In genomic region chr1:193905288-193906085, GRCh38 we compare ENCODE assay signal across 22 cellular contexts.
A peak's percentile ranks its signal among the peaks of the same experiment; 100 is the strongest.
DNase-seq lines count a peak whose midpoint lies in the region; ATAC-seq, FAIRE-seq and TF ChIP-seq lines count a peak whose summit lies in the region.
"Had no signal": no experiment of that assay in that cellular context is flagged by ENCODE, and none has a peak within 500 bp of the region (broad histone marks: within the 10 kb centered on the region; RNA-seq: fewer than 3 reads in every experiment).

No MANE protein-coding gene starts in this region.

- DNase-seq in HCEC 1CT (peak; percentile 47), NCI-H146 treated with DMSO at 0.1 percent for 48 hours (lab: John Stamatoyannopoulos, UW; ENCODE audit: unreplicated experiment) (peak; percentile 14), astrocyte of the spinal cord (ENCODE audit: low read depth, low spot score) (peak; percentile 2), trophoblast cell (peak; percentile 28 to 57), kidney (no peak), H54 (ENCODE audit: insufficient read length, low spot score) (no peak)
- DNase-seq: activated CD4-positive, alpha-beta T cell treated with anti-CD3 and anti-CD28 coated beads for 36 hours; activated effector memory CD4-positive, alpha-beta T cell treated with Interleukin-2 at 50 U/mL for 16 hours; amniotic stem cell; left lung; mucosa of descending colon; NCI-H1436 treated with DMSO at 0.1 percent for 48 hours; NCI-H446; small intestine; stimulated activated CD4-positive, alpha-beta T cell treated with anti-CD3 and anti-CD28 coated beads, Interleukin-4, amount 100 ng/mL, for 24 hours had no signal

- TF ChIP-seq CTCF in astrocyte of the spinal cord (IDR thresholded peaks at IDR 0.05; ENCODE audit: low read depth, low read length) (no peak), kidney (IDR thresholded peaks at IDR 0.05; ENCODE audit: borderline replicate concordance, extremely low read depth, insufficient read depth) (no peak)

- H3K27ac ChIP-seq in trophoblast cell (ENCODE audit: low read depth, low read length): no peak overlapping the region
- no peak overlapping the region for H3K27ac ChIP-seq in kidney (ENCODE audit: low read depth in 2 of 2, low read length in 2 of 2)
- H3K27ac ChIP-seq: BLaER1 treated with 17β-estradiol and CSF1 and Interleukin-3, amounts not matched to agents 10 nM and 100 nM; gastroesophageal sphincter; HL-60; left lung; SJSA1; suprapubic skin had no signal

- FAIRE-seq in kidney (lab: Jason Lieb, UNC) (no peak), H54 (lab: Jason Lieb, UNC) (no peak)
- FAIRE-seq: endometrium, small intestine had no signal

- H2AK5ac ChIP-seq in trophoblast cell (ENCODE audit: low read length): no peak overlapping the region

- in situ Hi-C loops in astrocyte of the spinal cord (cut with HindIII; ENCODE audit: low sequenced_read_pairs): no loop called here

- H2BK5ac ChIP-seq in trophoblast cell (ENCODE audit: low read depth, low read length, poor library complexity): no peak overlapping the region

- no peaks in the 10 kb centered on the region for H3K36me3 ChIP-seq in trophoblast cell (ENCODE audit: control insufficient read depth in 1 of 2, insufficient read depth in 2 of 2, low read length in 2 of 2)
- H3K36me3 ChIP-seq in kidney (ENCODE audit: control insufficient read depth in 1 of 2, insufficient read depth in 2 of 2, low read length in 2 of 2): no peaks in the 10 kb centered on the region
- H3K36me3 ChIP-seq: BLaER1 treated with 17β-estradiol and CSF1 and Interleukin-3, amounts not matched to agents 10 nM and 100 nM; gastroesophageal sphincter; left lung; SJSA1; suprapubic skin had no signal

- no peak overlapping the region for H2AFZ ChIP-seq in trophoblast cell (ENCODE audit: insufficient read depth, low read length, poor library complexity)

- H3K4me3 ChIP-seq in astrocyte of the spinal cord (ENCODE audit: low read depth, low read length) (no peak overlapping the region), trophoblast cell (ENCODE audit: low read depth, low read length) (no peak overlapping the region), kidney (ENCODE audit: low read length in 2 of 2) (no peak overlapping the region)
- H3K4me3 ChIP-seq: BLaER1 treated with 17β-estradiol and CSF1 and Interleukin-3, amounts not matched to agents 10 nM and 100 nM; gastroesophageal sphincter; left lung; mucosa of descending colon; SJSA1; suprapubic skin had no signal

- no peak overlapping the region for H4K8ac ChIP-seq in trophoblast cell (ENCODE audit: low read depth, low read length)

- H4K12ac ChIP-seq in trophoblast cell (ENCODE audit: low read depth, low read length): no peak overlapping the region

- H3K14ac ChIP-seq in trophoblast cell (ENCODE audit: low read length): no peak overlapping the region

- no peak overlapping the region for H3K4me2 ChIP-seq in trophoblast cell (ENCODE audit: low read length)
- H3K4me2 ChIP-seq: BLaER1 treated with 17β-estradiol and CSF1 and Interleukin-3, amounts not matched to agents 10 nM and 100 nM had no signal

- H2BK12ac ChIP-seq in trophoblast cell (ENCODE audit: low read length): no peak overlapping the region

- H3K4me1 ChIP-seq in trophoblast cell (ENCODE audit: control insufficient read depth in 1 of 2, insufficient read depth in 2 of 2, low read length in 2 of 2) (no peaks in the 10 kb centered on the region), kidney (ENCODE audit: control insufficient read depth in 1 of 2, insufficient read depth in 1 of 2, low read depth in 1 of 2, low read length in 2 of 2) (no peaks in the 10 kb centered on the region)
- H3K4me1 ChIP-seq: BLaER1 treated with 17β-estradiol and CSF1 and Interleukin-3, amounts not matched to agents 10 nM and 100 nM; gastroesophageal sphincter; left lung; SJSA1; suprapubic skin had no signal

- no peaks in the 10 kb centered on the region for H3K79me1 ChIP-seq in trophoblast cell (ENCODE audit: low read length)

- no peak overlapping the region for H3K18ac ChIP-seq in trophoblast cell (ENCODE audit: low read length)

- H2BK120ac ChIP-seq in trophoblast cell (ENCODE audit: insufficient read depth, low read length, poor library complexity): no peak overlapping the region

- no peak overlapping the region for H4K91ac ChIP-seq in trophoblast cell (ENCODE audit: low read depth, low read length)

- no peaks in the 10 kb centered on the region for H3K79me2 ChIP-seq in trophoblast cell (ENCODE audit: control insufficient read depth, insufficient read depth, low read length, poor library complexity)

- WGBS in trophoblast cell (ENCODE audit: extremely low coverage, insufficient coverage, insufficient read length): 100% methylated on average over 1 of the region's 5 CpGs

- intact Hi-C loops in kidney (cut with DNase I): no loop called here

- no peak for TF ChIP-seq POLR2A in H54 (IDR thresholded peaks at IDR 0.05; ENCODE audit: low read depth, low read length)

- no peak for ATAC-seq in HG03571 (IDR thresholded peaks at IDR 0.05; ENCODE audit: unreplicated experiment)
- ATAC-seq: activated CD4-positive, alpha-beta T cell treated with anti-CD3 and anti-CD28 coated beads for 36 hours; gastroesophageal sphincter; left lung; mucosa of descending colon had no signal

- H3K23ac ChIP-seq in trophoblast cell (ENCODE audit: low read length): no peak overlapping the region

- H3K9ac ChIP-seq in trophoblast cell (ENCODE audit: low read length) (no peak overlapping the region), kidney (ENCODE audit: low read length in 2 of 2) (no peak overlapping the region)
- H3K9ac ChIP-seq: BLaER1 treated with 17β-estradiol and CSF1 and Interleukin-3, amounts not matched to agents 10 nM and 100 nM had no signal

- H3K9me3 ChIP-seq in trophoblast cell (ENCODE audit: insufficient read depth, low read depth, low read length) (no peaks in the 10 kb centered on the region), kidney (ENCODE audit: control insufficient read depth in 1 of 2, low read length in 2 of 2) (no peaks in the 10 kb centered on the region)
- H3K9me3 ChIP-seq: BLaER1 treated with 17β-estradiol and CSF1 and Interleukin-3, amounts not matched to agents 10 nM and 100 nM; gastroesophageal sphincter; mucosa of descending colon; SJSA1; suprapubic skin had no signal

- no peaks in the 10 kb centered on the region for H3K27me3 ChIP-seq in trophoblast cell (ENCODE audit: insufficient read depth, low read length)
- H3K27me3 ChIP-seq: BLaER1 treated with 17β-estradiol and CSF1 and Interleukin-3, amounts not matched to agents 10 nM and 100 nM; gastroesophageal sphincter; left lung; SJSA1; suprapubic skin had no signal

- no peak overlapping the region for H3K4ac ChIP-seq in trophoblast cell (ENCODE audit: low read depth, low read length)

Comparison
In these comparisons a context has a peak if more than half of its experiments do, and no peak if none do; other contexts are left out.
1. DNase-seq: peak in HCEC 1CT (single experiment), NCI-H146 treated with DMSO at 0.1 percent for 48 hours (single experiment), astrocyte of the spinal cord (single experiment) and trophoblast cell (2 of 2); none in kidney (single experiment) and H54 (single experiment).